In the genomic region with DNA sequence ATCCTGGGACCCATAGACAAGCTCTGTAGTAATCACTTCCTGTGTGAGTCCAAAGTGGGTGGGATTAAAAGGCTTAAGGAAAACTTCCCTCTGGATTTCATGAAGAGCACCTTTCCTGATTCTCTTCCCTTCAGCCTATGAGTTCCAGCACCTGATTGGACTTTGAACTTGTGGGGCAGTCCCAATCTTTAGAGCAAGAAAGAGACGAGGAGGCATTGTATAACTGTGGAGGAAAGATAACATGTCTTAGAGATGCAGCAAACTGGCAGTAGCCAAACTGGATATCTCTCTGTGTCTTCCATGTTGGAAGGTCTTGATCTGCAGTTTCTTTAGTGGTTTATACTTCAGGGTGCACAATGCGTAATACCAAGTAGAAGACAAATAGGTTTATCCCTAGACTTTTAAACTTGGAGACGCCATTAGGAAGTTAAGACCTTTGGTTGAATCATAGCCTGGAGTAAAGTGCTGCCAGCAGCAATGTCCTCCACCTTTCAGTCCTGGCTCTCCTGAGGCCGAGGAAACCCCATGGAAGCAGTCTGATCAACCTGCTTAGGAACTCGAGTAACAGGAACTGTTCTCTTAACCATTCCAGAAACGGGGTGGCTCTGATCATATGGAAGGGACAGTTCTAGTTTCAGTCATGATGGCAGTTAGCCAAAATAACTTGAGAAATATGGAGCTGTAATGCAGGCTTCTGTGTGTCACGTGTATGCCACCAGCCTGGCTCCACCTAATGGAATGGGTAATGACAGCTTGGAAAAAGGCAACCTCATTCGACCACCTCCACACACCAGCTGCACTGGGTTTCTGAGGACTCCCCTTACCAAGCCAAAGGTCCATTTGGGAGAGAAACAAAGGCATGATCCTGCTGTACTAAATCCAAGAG, we compare ENCODE assay signal across 11 cellular contexts. TPM values are rescaled to one million over a fixed set of nuclear protein-coding genes. Genes with fewer than 3 reads are reported as not detected.
A peak's percentile ranks its signal among the peaks of the same experiment; 100 is the strongest.
DNase-seq lines count a peak whose midpoint lies in the region; ATAC-seq, FAIRE-seq and TF ChIP-seq lines count a peak whose summit lies in the region.
"Had no signal": no experiment of that assay in that cellular context is flagged by ENCODE, and none has a peak within 500 bp of the region (broad histone marks: within the 10 kb centered on the region; RNA-seq: fewer than 3 reads in every experiment).

No MANE protein-coding gene starts in this region.

- H3K4me1 ChIP-seq in CD4-positive, alpha-beta memory T cell (ENCODE audit: insufficient read depth, low read length) = peaks cover 24% of the 10 kb centered on the region
- H3K4me1 ChIP-seq in endodermal cell (ENCODE audit: control insufficient read depth, insufficient read depth, low read length) = no peaks in the 10 kb centered on the region

- peaks cover 33% of the 10 kb centered on the region for H3K36me3 ChIP-seq in CD4-positive, alpha-beta memory T cell (ENCODE audit: insufficient read depth, low read length)
- peaks cover 37% of the 10 kb centered on the region for H3K36me3 ChIP-seq in endodermal cell (ENCODE audit: control insufficient read depth, insufficient read depth, low read length)

- TF ChIP-seq CTCF in HL-60 (IDR thresholded peaks at IDR 0.05; ENCODE audit: insufficient read depth, low read length) (no peak), endodermal cell (conservative IDR thresholded peaks at IDR 0.05) (no peak)

- intact Hi-C loops in CD4-positive, alpha-beta memory T cell (cut with micrococcal nuclease) = loop anchor here (10.0 kb wide), 1 partner anchor 801 kb away; no protein-coding TSS in a partner anchor

- no peak overlapping the region for H3K27ac ChIP-seq in CD4-positive, alpha-beta memory T cell (ENCODE audit: low read depth, low read length)
- H3K27ac ChIP-seq in HL-60 (replicated peaks) = no peak overlapping the region
- H3K27ac ChIP-seq in endodermal cell (ENCODE audit: low read depth, low read length) = peak overlapping the region; percentile 36
- H3K27ac ChIP-seq: KMS-11 had no signal

- H3K9ac ChIP-seq in endodermal cell (ENCODE audit: extremely low read depth, low read length, poor library complexity, severe bottlenecking) = no peak overlapping the region
- H3K9ac ChIP-seq: KMS-11 had no signal

- POLR2A ChIA-PET in CD4-positive, alpha-beta memory T cell (lab: Charles Lee; ENCODE audit: partially characterized antibody) = interaction anchor here (1.3 kb wide), 1 partner anchor 121 kb away, joined by 3 read pairs; no protein-coding TSS in a partner anchor
- POLR2A ChIA-PET in naive thymus-derived CD8-positive, alpha-beta T cell (lab: Charles Lee) = interaction anchor here (0.6 to 0.8 kb wide), 2 partner anchors 12 to 122 kb away, joined by 3 read pairs; no protein-coding TSS in a partner anchor

- H3K4me3 ChIP-seq in CD4-positive, alpha-beta memory T cell (ENCODE audit: low read length in 2 of 2) = no peak overlapping the region
- H3K4me3 ChIP-seq in HL-60 (replicated peaks; ENCODE audit: insufficient read depth, low read length) (no peak overlapping the region), endodermal cell (ENCODE audit: low read length) (no peak overlapping the region)

- peak overlapping the region; percentile 20 to 100 (median 50) for H3K27ac Mint-ChIP-seq in CD4-positive, alpha-beta memory T cell
- peak overlapping the region; percentile 59 for H3K27ac Mint-ChIP-seq in endodermal cell
- H3K27ac Mint-ChIP-seq in naive thymus-derived CD8-positive, alpha-beta T cell = peak overlapping the region; percentile 3 to 77 (median 58)

- DNase-seq in CD4-positive, alpha-beta memory T cell = no peak
- peak; percentile 27 to 32 for DNase-seq in HL-60 (ENCODE audit: low read depth in 1 of 2, low spot score in 1 of 2)
- DNase-seq in endodermal cell = no peak
- no peak for DNase-seq in naive thymus-derived CD8-positive, alpha-beta T cell
- DNase-seq in NCI-H187 treated with DMSO at 0.1 percent for 48 hours (lab: John Stamatoyannopoulos, UW) = no peak
- DNase-seq in H54 (ENCODE audit: insufficient read length, low spot score) = no peak
- DNase-seq: activated gamma-delta T cell treated with Interleukin-2 at 50 U/mL for 16 hours had no signal

- no peak for TF ChIP-seq POLR2A in H54 (IDR thresholded peaks at IDR 0.05; ENCODE audit: low read depth, low read length)

- no peak for FAIRE-seq in H54 (lab: Jason Lieb, UNC)
- FAIRE-seq: G401.6, TTC549 had no signal

- ATAC-seq in naive thymus-derived CD8-positive, alpha-beta T cell = no peak
- no peak for ATAC-seq in GM21515 (IDR thresholded peaks at IDR 0.05; ENCODE audit: unreplicated experiment)

- H3K9me3 ChIP-seq in CD4-positive, alpha-beta memory T cell (ENCODE audit: control insufficient read depth in 1 of 2, low read length in 2 of 2) = no peaks in the 10 kb centered on the region
- H3K9me3 ChIP-seq in endodermal cell (ENCODE audit: control insufficient read depth, low read length) = no peaks in the 10 kb centered on the region

- H3K27me3 Mint-ChIP-seq in CD4-positive, alpha-beta memory T cell = no peaks in the 10 kb centered on the region
- H3K27me3 Mint-ChIP-seq in endodermal cell (ENCODE audit: insufficient read depth) = no peaks in the 10 kb centered on the region
- H3K27me3 Mint-ChIP-seq in naive thymus-derived CD8-positive, alpha-beta T cell = no peaks in the 10 kb centered on the region

- H3K4me3 Mint-ChIP-seq in CD4-positive, alpha-beta memory T cell = no peak overlapping the region
- no peak overlapping the region for H3K4me3 Mint-ChIP-seq in endodermal cell
- H3K4me3 Mint-ChIP-seq in naive thymus-derived CD8-positive, alpha-beta T cell = no peak overlapping the region

- H3K4me1 Mint-ChIP-seq in CD4-positive, alpha-beta memory T cell = peaks cover 14 to 45% (median 20%) of the 10 kb centered on the region in 4 donors
- peaks cover 21% of the 10 kb centered on the region for H3K4me1 Mint-ChIP-seq in endodermal cell
- H3K4me1 Mint-ChIP-seq in naive thymus-derived CD8-positive, alpha-beta T cell = peaks cover 11 to 37% (median 27%) of the 10 kb centered on the region in 4 donors

- peaks cover 11 to 50% of the 10 kb centered on the region in 2 donors for H3K36me3 Mint-ChIP-seq in CD4-positive, alpha-beta memory T cell
- H3K36me3 Mint-ChIP-seq in endodermal cell (ENCODE audit: low read depth) = peaks cover 26% of the 10 kb centered on the region
- H3K36me3 Mint-ChIP-seq in naive thymus-derived CD8-positive, alpha-beta T cell = peaks cover 0 to 46% (median 12%) of the 10 kb centered on the region in 3 donors

- 93 to 94% methylated on average over 8 of the region's 8 CpGs for WGBS in endodermal cell (ENCODE audit: insufficient coverage in 1 of 2, insufficient read length in 1 of 2), 2 experiments

- no peaks in the 10 kb centered on the region for H3K9me3 Mint-ChIP-seq in CD4-positive, alpha-beta memory T cell
- H3K9me3 Mint-ChIP-seq in endodermal cell = no peaks in the 10 kb centered on the region
- no peaks in the 10 kb centered on the region for H3K9me3 Mint-ChIP-seq in naive thymus-derived CD8-positive, alpha-beta T cell

- CTCF ChIA-PET in CD4-positive, alpha-beta memory T cell (lab: Charles Lee; ENCODE audit: partially characterized antibody) = interaction anchor here (1.3 to 9.6 kb wide), 2 partner anchors 11 to 123 kb away, joined by 3 to 199 read pairs; no protein-coding TSS in a partner anchor

- no peaks in the 10 kb centered on the region for H3K27me3 ChIP-seq in CD4-positive, alpha-beta memory T cell (ENCODE audit: insufficient read depth, low read length)
- H3K27me3 ChIP-seq in HL-60 (ENCODE audit: insufficient read depth, poor library complexity, severe bottlenecking) (no peaks in the 10 kb centered on the region), endodermal cell (ENCODE audit: control insufficient read depth, insufficient read depth, low read length, poor library complexity, severe bottlenecking) (no peaks in the 10 kb centered on the region)

RNA-seq across cellular contexts. Expression of gene EIF1B, which starts 4.7 kb away (rescaled TPM):
- total RNA-seq in CD4-positive, alpha-beta memory T cell = 10 to 100 TPM; 61.2 TPM
- 10 to 100 TPM; 36.5 to 59.1 TPM for polyA plus RNA-seq in CD4-positive, alpha-beta memory T cell
- 10 to 100 TPM; 67.4 to 83.8 TPM for total RNA-seq in endodermal cell
- polyA plus RNA-seq in endodermal cell (2013, experiment 1 of 2) = 178 TPM
- 154 TPM for polyA plus RNA-seq in endodermal cell (2013, experiment 2 of 2)
- total RNA-seq in naive thymus-derived CD8-positive, alpha-beta T cell = 10 to 100 TPM; 64.0 to 68.8 TPM
- polyA plus RNA-seq in naive thymus-derived CD8-positive, alpha-beta T cell = 10 to 100 TPM; 38.9 to 47.9 (median 44.2) TPM

Comparison
In these comparisons a context has a peak if more than half of its experiments do, and no peak if none do; other contexts are left out.
1. DNase-seq: peak in HL-60 (2 of 2); none in CD4-positive, alpha-beta memory T cell (0 of 5), endodermal cell (single experiment), naive thymus-derived CD8-positive, alpha-beta T cell (0 of 10), NCI-H187 treated with DMSO at 0.1 percent for 48 hours (single experiment) and H54 (single experiment).
2. Peak in every context shown above with its lines, with median percentiles within 50 percentile points of each other: H3K27ac Mint-ChIP-seq.